In the genomic region with DNA sequence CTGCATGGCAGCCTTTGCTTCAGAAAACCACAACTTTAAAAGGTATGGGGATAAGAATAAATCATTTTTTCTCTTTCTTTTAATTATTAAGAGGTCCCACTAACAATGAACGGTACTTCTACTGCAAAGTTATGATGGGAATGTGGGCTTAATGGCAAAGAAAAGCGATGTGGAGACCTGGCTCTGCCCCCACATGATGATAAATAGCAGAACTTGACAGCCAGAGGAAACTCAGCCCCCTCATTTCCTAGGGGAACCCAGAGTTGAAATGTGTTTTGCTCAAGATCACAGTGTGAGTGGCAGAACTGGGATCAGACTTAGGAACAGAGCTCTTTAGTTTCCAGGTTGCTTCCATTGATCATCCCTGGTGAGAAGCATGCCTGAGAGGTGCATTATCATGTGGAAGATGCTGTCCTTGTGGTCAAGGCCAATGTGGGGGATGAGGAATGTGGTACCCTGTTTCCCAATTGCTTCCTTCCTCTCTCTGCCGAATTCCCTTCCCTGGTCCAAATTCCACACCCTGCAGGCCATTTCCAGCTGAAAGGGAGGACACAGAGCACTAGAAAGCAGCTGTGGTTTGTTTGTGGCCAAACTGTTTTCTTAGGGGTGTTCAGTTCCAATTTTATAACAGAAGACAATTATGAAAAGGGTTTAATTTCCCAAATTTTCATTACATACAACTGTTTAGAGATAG, we compare ENCODE assay signal across 16 cellular contexts.
DNase-seq lines count a peak whose midpoint lies in the region; ATAC-seq and TF ChIP-seq lines count a peak whose summit lies in the region.
"Had no signal": no experiment of that assay in that cellular context is flagged by ENCODE, and none has a peak within 500 bp of the region (broad histone marks: within the 10 kb centered on the region; RNA-seq: fewer than 3 reads in every experiment).

No MANE protein-coding gene starts in this region.

- H3K9me3 ChIP-seq in upper lobe of right lung: no peaks in the 10 kb centered on the region
- H3K9me3 ChIP-seq: colonic mucosa, ovary, Peyer's patch, thoracic aorta had no signal

- TF ChIP-seq CTCF in upper lobe of right lung (IDR thresholded peaks at IDR 0.05): no peak

- no peaks in the 10 kb centered on the region for H3K27me3 ChIP-seq in upper lobe of right lung
- H3K27me3 ChIP-seq: colonic mucosa, ovary, Peyer's patch had no signal

- H3K4me1 ChIP-seq in upper lobe of right lung: peaks cover 8% of the 10 kb centered on the region
- H3K4me1 ChIP-seq: colonic mucosa, Peyer's patch had no signal

- peaks cover 83% of the 10 kb centered on the region for H3K4me1 Mint-ChIP-seq in activated naive CD8-positive, alpha-beta T cell treated with anti-CD3 and anti-CD28 coated beads, Interleukin-2, amount 10 ng/mL, durations not matched to agents 7 days and 5 days
- H3K4me1 Mint-ChIP-seq in memory B cell: peaks cover 13% of the 10 kb centered on the region

- peaks cover 26% of the 10 kb centered on the region for H3K36me3 Mint-ChIP-seq in activated naive CD8-positive, alpha-beta T cell treated with anti-CD3 and anti-CD28 coated beads, Interleukin-2, amount 10 ng/mL, durations not matched to agents 7 days and 5 days
- peaks cover 10% of the 10 kb centered on the region for H3K36me3 Mint-ChIP-seq in memory B cell

- peaks cover 2% of the 10 kb centered on the region for H3K9me3 Mint-ChIP-seq in activated naive CD8-positive, alpha-beta T cell treated with anti-CD3 and anti-CD28 coated beads, Interleukin-2, amount 10 ng/mL, durations not matched to agents 7 days and 5 days
- H3K9me3 Mint-ChIP-seq in memory B cell: no peaks in the 10 kb centered on the region

- no peak overlapping the region for H3K27ac ChIP-seq in upper lobe of right lung
- H3K27ac ChIP-seq: colonic mucosa, ovary, Peyer's patch, thoracic aorta had no signal

- no peak for DNase-seq in Right ventricle myocardium superior
- DNase-seq in left cardiac atrium: no peak
- no peak for DNase-seq in activated naive CD8-positive, alpha-beta T cell treated with anti-CD3 and anti-CD28 coated beads, Interleukin-2, amount 10 ng/mL, durations not matched to agents 7 days and 5 days
- no peak for DNase-seq in memory B cell (ENCODE audit: low spot score in 2 of 2)
- DNase-seq in upper lobe of right lung: no peak
- no peak for DNase-seq in COLO829 (ENCODE audit: low spot score)
- DNase-seq: colonic mucosa; DMS153; NCI-H187 treated with DMSO at 0.1 percent for 48 hours; NCI-H774; ovary; Peyer's patch; stimulated activated CD4-positive, alpha-beta T cell treated with anti-CD3 and anti-CD28 coated beads, Interleukin-15, amount 100 ng/mL, for 24 hours had no signal

- ATAC-seq in Right ventricle myocardium superior (ENCODE audit: poor library complexity) (peak; percentile 66), left cardiac atrium (no peak), memory B cell (ENCODE audit: low read depth) (no peak), upper lobe of right lung (peak; percentile 16), HG03342 (IDR thresholded peaks at IDR 0.05; ENCODE audit: unreplicated experiment) (no peak)
- no peak for ATAC-seq in activated naive CD8-positive, alpha-beta T cell treated with anti-CD3 and anti-CD28 coated beads, Interleukin-2, amount 10 ng/mL, durations not matched to agents 7 days and 5 days (ENCODE audit: low read depth)
- no peak for ATAC-seq in activated CD4-positive, CD25-positive, alpha-beta regulatory T cell treated with anti-CD3 and anti-CD28 coated beads, Interleukin-2, amount 50 U/mL, for 24 hours

- intact Hi-C loops in Right ventricle myocardium superior (cut with DNase I): no loop called here
- intact Hi-C loops in left cardiac atrium (cut with DNase I): no loop called here
- intact Hi-C loops in upper lobe of right lung (cut with DNase I): no loop called here

- H3K36me3 ChIP-seq in upper lobe of right lung: no peaks in the 10 kb centered on the region
- H3K36me3 ChIP-seq: colonic mucosa, ovary, Peyer's patch, thoracic aorta had no signal

- peak overlapping the region; percentile 56 for H3K27ac Mint-ChIP-seq in activated naive CD8-positive, alpha-beta T cell treated with anti-CD3 and anti-CD28 coated beads, Interleukin-2, amount 10 ng/mL, durations not matched to agents 7 days and 5 days
- H3K27ac Mint-ChIP-seq in memory B cell: peak overlapping the region; percentile 76

- no peak overlapping the region for H3K4me3 ChIP-seq in upper lobe of right lung
- H3K4me3 ChIP-seq: colonic mucosa, ovary, Peyer's patch, thoracic aorta had no signal

- POLR2A ChIA-PET in activated naive CD8-positive, alpha-beta T cell treated with anti-CD3 and anti-CD28 coated beads, Interleukin-2, amount 10 ng/mL, durations not matched to agents 7 days and 5 days (lab: Charles Lee): interaction anchor here (1.2 to 2.9 kb wide), 2 partner anchors 12 to 43 kb away, joined by 4 to 18 read pairs; no protein-coding TSS in a partner anchor

- H3K27me3 Mint-ChIP-seq in activated naive CD8-positive, alpha-beta T cell treated with anti-CD3 and anti-CD28 coated beads, Interleukin-2, amount 10 ng/mL, durations not matched to agents 7 days and 5 days: no peaks in the 10 kb centered on the region
- no peaks in the 10 kb centered on the region for H3K27me3 Mint-ChIP-seq in memory B cell

- H3K4me3 Mint-ChIP-seq in activated naive CD8-positive, alpha-beta T cell treated with anti-CD3 and anti-CD28 coated beads, Interleukin-2, amount 10 ng/mL, durations not matched to agents 7 days and 5 days: peak overlapping the region; percentile 51
- no peak overlapping the region for H3K4me3 Mint-ChIP-seq in memory B cell

Comparison
In these comparisons a context has a peak if more than half of its experiments do, and no peak if none do; other contexts are left out.
1. ATAC-seq: peak in Right ventricle myocardium superior (single experiment) and upper lobe of right lung (single experiment); none in left cardiac atrium (0 of 2), activated naive CD8-positive, alpha-beta T cell treated with anti-CD3 and anti-CD28 coated beads, Interleukin-2, amount 10 ng/mL, durations not matched to agents 7 days and 5 days (single experiment), memory B cell (single experiment), activated CD4-positive, CD25-positive, alpha-beta regulatory T cell treated with anti-CD3 and anti-CD28 coated beads, Interleukin-2, amount 50 U/mL, for 24 hours (0 of 2) and HG03342 (single experiment).